6 cellular contexts compared by ENCODE assay signal in the genomic region with DNA sequence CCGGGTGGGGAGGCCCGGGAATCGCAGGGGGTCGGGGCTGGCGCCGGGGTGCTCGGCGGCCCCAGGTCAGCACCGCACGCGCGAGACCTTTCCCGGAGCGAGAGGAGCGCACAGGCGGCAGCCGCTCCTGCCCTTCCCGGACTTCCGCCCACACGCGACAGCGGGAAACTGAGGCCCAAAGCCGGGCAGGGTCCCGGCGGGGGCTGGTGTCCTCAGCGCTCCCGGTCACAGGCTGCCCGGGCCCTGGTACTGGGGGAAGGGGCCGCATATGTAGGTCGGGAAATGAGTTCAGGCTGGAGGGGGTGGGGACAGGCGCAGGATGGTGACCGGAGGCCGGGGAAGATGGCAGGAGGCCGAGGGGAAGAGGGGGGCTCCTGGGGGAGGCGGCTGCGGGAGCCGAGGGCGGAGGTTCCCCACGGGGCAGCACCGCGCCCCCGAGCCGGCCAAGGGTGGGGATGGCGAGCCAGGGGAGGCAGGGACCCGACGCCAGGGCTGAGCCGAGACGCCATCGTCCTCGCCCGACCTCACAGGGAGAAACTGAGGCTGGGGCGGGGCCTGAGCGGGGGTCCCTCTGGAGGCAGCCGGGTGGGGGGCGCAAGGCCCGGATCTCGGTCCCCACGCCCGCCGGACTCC. TPM values are rescaled to one million over a fixed set of nuclear protein-coding genes. Genes with fewer than 3 reads are reported as not detected.
DNase-seq lines count a peak whose midpoint lies in the region; FAIRE-seq and TF ChIP-seq lines count a peak whose summit lies in the region.

No MANE protein-coding gene starts in this region.

- H3K9ac ChIP-seq in mammary epithelial cell (ENCODE audit: insufficient read depth, low read length) = no peak overlapping the region

- TF ChIP-seq POLR2A in GM12892 (IDR thresholded peaks at IDR 0.05; ENCODE audit: low read depth, low read length) = no peak

- no peaks in the 10 kb centered on the region for H3K9me3 ChIP-seq in HEK293 (ENCODE audit: control insufficient read depth, insufficient read depth, low read depth, low read length)
- no peaks in the 10 kb centered on the region for H3K9me3 ChIP-seq in mammary epithelial cell (replicated peaks; ENCODE audit: insufficient read depth, low read length)
- no peaks in the 10 kb centered on the region for H3K9me3 ChIP-seq in osteoblast (ENCODE audit: low read depth, low read length)

- H3K27ac ChIP-seq in HEK293 (ENCODE audit: extremely low read depth, low read depth, low read length) (peak overlapping the region; percentile 60; the same call in 1 of the 2 replicates), mammary epithelial cell (ENCODE audit: insufficient read depth, low read depth, low read length) (no peak overlapping the region), osteoblast (ENCODE audit: low read depth, low read length) (peak overlapping the region; percentile 53)

- in situ Hi-C loops in mammary epithelial cell (cut with MboI; ENCODE audit: low sequenced_read_pairs in 2 of 2) = no loop called here

- POLR2A ChIA-PET in HEK293 (lab: Yijun Ruan, JAX) = interaction anchor here (1.5 kb wide), 1 partner anchor 16 kb away, joined by 4 read pairs; no protein-coding TSS in a partner anchor
- POLR2A ChIA-PET in activated CD4-positive, alpha-beta T cell treated with anti-CD3 and anti-CD28 coated beads, Interleukin-2, amount 10 ng/mL, durations not matched to agents 7 days and 5 days (lab: Charles Lee) = no interaction called here

- H3K27me3 Mint-ChIP-seq in activated CD4-positive, alpha-beta T cell treated with anti-CD3 and anti-CD28 coated beads, Interleukin-2, amount 10 ng/mL, durations not matched to agents 7 days and 5 days = peaks cover 23% of the 10 kb centered on the region

- no peak overlapping the region for H3K27ac Mint-ChIP-seq in activated CD4-positive, alpha-beta T cell treated with anti-CD3 and anti-CD28 coated beads, Interleukin-2, amount 10 ng/mL, durations not matched to agents 7 days and 5 days

- CTCF ChIA-PET in HEK293 (lab: Yijun Ruan, JAX) (no interaction called here), mammary epithelial cell (lab: Charles Lee; ENCODE audit: low non-redundant PET) (no interaction called here)
- CTCF ChIA-PET in activated CD4-positive, alpha-beta T cell treated with anti-CD3 and anti-CD28 coated beads, Interleukin-2, amount 10 ng/mL, durations not matched to agents 7 days and 5 days (lab: Charles Lee) = interaction anchor here (1.1 kb wide), 1 partner anchor 16 kb away, joined by 3 read pairs; no protein-coding TSS in a partner anchor

- 0% methylated on average over 1 of the region's 60 CpGs for WGBS in mammary epithelial cell (ENCODE audit: low coverage, missing lambda C conversion rate)

- H3K36me3 ChIP-seq in HEK293 (ENCODE audit: control insufficient read depth in 2 of 2, insufficient read depth in 1 of 2, low read length in 2 of 2) (peaks cover 0 to 32% of the 10 kb centered on the region in 2 experiments; a peak in 1 of 3 replicates), mammary epithelial cell (ENCODE audit: insufficient read depth, low read length) (no peaks in the 10 kb centered on the region), osteoblast (ENCODE audit: insufficient read depth, low read length) (peaks cover 14% of the 10 kb centered on the region)

- peak overlapping the region; percentile 70 for H2AFZ ChIP-seq in mammary epithelial cell (ENCODE audit: low read depth, low read length)
- peak overlapping the region; percentile 65 for H2AFZ ChIP-seq in osteoblast (ENCODE audit: low read length)

- intact Hi-C loops in mammary epithelial cell (cut with micrococcal nuclease) = no loop called here

- H3K4me1 ChIP-seq in HEK293 (ENCODE audit: control insufficient read depth, insufficient read depth, low read length) (peaks cover 3% of the 10 kb centered on the region), mammary epithelial cell (ENCODE audit: insufficient read depth, low read length) (peaks cover 21% of the 10 kb centered on the region), osteoblast (ENCODE audit: insufficient read depth, low read length) (peaks cover 17% of the 10 kb centered on the region)

- H3K4me3 ChIP-seq in HEK293 (ENCODE audit: low read depth, low read length) (peak overlapping the region; percentile 56), mammary epithelial cell (replicated peaks in 1 of 3; ENCODE audit: insufficient read depth in 1 of 3, low read depth in 2 of 3, low read length in 3 of 3) (peak overlapping the region; percentile 65 to 68 (median 66)), osteoblast (ENCODE audit: insufficient read depth, low read length) (peak overlapping the region; percentile 84)

- TF ChIP-seq CTCF in HEK293 (tag by site-specific recombination; IDR thresholded peaks at IDR 0.05) = no peak
- no peak for TF ChIP-seq CTCF in mammary epithelial cell (conservative IDR thresholded peaks at IDR 0.05 in 1 of 2, IDR thresholded peaks at IDR 0.05 in 1 of 2; ENCODE audit: extremely low read depth in 1 of 2, insufficient read depth in 1 of 2, low read depth in 1 of 2, low read length in 2 of 2)
- TF ChIP-seq CTCF in osteoblast (IDR thresholded peaks at IDR 0.05; ENCODE audit: extremely low read depth, low read depth, low read length) = no peak

- H3K4me3 Mint-ChIP-seq in activated CD4-positive, alpha-beta T cell treated with anti-CD3 and anti-CD28 coated beads, Interleukin-2, amount 10 ng/mL, durations not matched to agents 7 days and 5 days = no peak overlapping the region

- H3K4me2 ChIP-seq in mammary epithelial cell (ENCODE audit: insufficient read depth, low read depth, low read length) (peak overlapping the region; percentile 99), osteoblast (ENCODE audit: insufficient read depth, low read length) (peak overlapping the region; percentile 88)

- H4K20me1 ChIP-seq in mammary epithelial cell (ENCODE audit: insufficient read depth, low read length) (no peaks in the 10 kb centered on the region), osteoblast (ENCODE audit: insufficient read depth, low read length) (peaks cover 21% of the 10 kb centered on the region)

- H3K79me2 ChIP-seq in mammary epithelial cell (ENCODE audit: insufficient read depth, low read length) = peaks cover 7% of the 10 kb centered on the region
- H3K79me2 ChIP-seq in osteoblast (ENCODE audit: insufficient read depth, low read length) = peaks cover 25% of the 10 kb centered on the region

- peaks cover 6% of the 10 kb centered on the region for H3K36me3 Mint-ChIP-seq in activated CD4-positive, alpha-beta T cell treated with anti-CD3 and anti-CD28 coated beads, Interleukin-2, amount 10 ng/mL, durations not matched to agents 7 days and 5 days (ENCODE audit: low read depth)

- H3K4me1 Mint-ChIP-seq in activated CD4-positive, alpha-beta T cell treated with anti-CD3 and anti-CD28 coated beads, Interleukin-2, amount 10 ng/mL, durations not matched to agents 7 days and 5 days = peaks cover 25% of the 10 kb centered on the region

- DNase-seq in mammary epithelial cell (no peak), osteoblast (ENCODE audit: insufficient read length, low spot score, missing footprints) (peak; percentile 98), GM12892 (ENCODE audit: insufficient read length) (no peak), RKO (ENCODE audit: low spot score) (no peak)
- DNase-seq in activated CD4-positive, alpha-beta T cell treated with anti-CD3 and anti-CD28 coated beads, Interleukin-2, amount 10 ng/mL, durations not matched to agents 7 days and 5 days = no peak

- dilution Hi-C loops in mammary epithelial cell (cut with HindIII; ENCODE audit: low sequenced_read_pairs) = loop anchor here (10.0 kb wide), 2 partner anchors 112 to 172 kb away; partner anchors contain the start of gene ARHGAP45

- BruUV-seq in mammary epithelial cell (replicated peaks; lab: Mats Ljungman, UMichigan) = no TSS peak

- H3K9me3 Mint-ChIP-seq in activated CD4-positive, alpha-beta T cell treated with anti-CD3 and anti-CD28 coated beads, Interleukin-2, amount 10 ng/mL, durations not matched to agents 7 days and 5 days = no peaks in the 10 kb centered on the region

- FAIRE-seq in GM12892 (lab: Jason Lieb, UNC) = no peak

- no peaks in the 10 kb centered on the region for H3K27me3 ChIP-seq in mammary epithelial cell (ENCODE audit: insufficient read depth, low read length)
- no peaks in the 10 kb centered on the region for H3K27me3 ChIP-seq in osteoblast (ENCODE audit: insufficient read depth, low read length)

TF ChIP-seq in HEK293, 187 proteins besides CTCF, POLR2A, EP300 and RAD21 (continues in another document):
- TF ChIP-seq ZNF16 (tag by site-specific recombination; IDR thresholded peaks at IDR 0.05; ENCODE audit: low read depth) (no peak), ZNF174 (tag by site-specific recombination; IDR thresholded peaks at IDR 0.05) (no peak), ZNF558 (tag by site-specific recombination; IDR thresholded peaks at IDR 0.05) (no peak)

RNA-seq across cellular contexts. Expression of gene CBARP, which starts 0.7 kb away (rescaled TPM):
- total RNA-seq in mammary epithelial cell (1 to 10 TPM; 5.8 to 7.3 TPM), osteoblast (1.8 and 2.9 TPM in 2 replicates)
- 0.88 TPM for polyA plus RNA-seq in mammary epithelial cell
- 1.1 TPM for polyA minus RNA-seq in mammary epithelial cell
- not detected for polyA plus RNA-seq in GM12892 (2012; ENCODE audit: missing spikeins)
- total RNA-seq in activated CD4-positive, alpha-beta T cell treated with anti-CD3 and anti-CD28 coated beads, Interleukin-2, amount 10 ng/mL, durations not matched to agents 7 days and 5 days = not detected

RNA-seq across cellular contexts. Expression of gene ATP5F1D, which starts 4.4 kb away (rescaled TPM):
- total RNA-seq in mammary epithelial cell (100 to 1,000 TPM in 1 of 2 donors, 10 to 100 TPM in 1; 12.3 to 198 TPM), osteoblast (12.4 and 13.8 TPM in 2 replicates)
- 137 TPM for polyA plus RNA-seq in mammary epithelial cell
- 24.2 TPM for polyA minus RNA-seq in mammary epithelial cell
- polyA plus RNA-seq in GM12892 (2012; ENCODE audit: missing spikeins) = 63.3 TPM
- total RNA-seq in activated CD4-positive, alpha-beta T cell treated with anti-CD3 and anti-CD28 coated beads, Interleukin-2, amount 10 ng/mL, durations not matched to agents 7 days and 5 days = 100 to 1,000 TPM; 151 to 166 TPM

RNA-seq across cellular contexts. Expression of gene MIDN, which starts 11.2 kb away (rescaled TPM):
- 10 to 100 TPM; 17.5 to 73.8 TPM for total RNA-seq in mammary epithelial cell
- polyA plus RNA-seq in mammary epithelial cell = 19.1 TPM
- 26.2 TPM for polyA minus RNA-seq in mammary epithelial cell
- 14.4 and 19.9 TPM in 2 replicates for total RNA-seq in osteoblast
- polyA plus RNA-seq in GM12892 (2012; ENCODE audit: missing spikeins) = 8.9 TPM
- 10 to 100 TPM; 58.0 to 65.7 TPM for total RNA-seq in activated CD4-positive, alpha-beta T cell treated with anti-CD3 and anti-CD28 coated beads, Interleukin-2, amount 10 ng/mL, durations not matched to agents 7 days and 5 days

RNA-seq across cellular contexts. Expression of gene STK11, which starts 31.6 kb away (rescaled TPM):
- 10 to 100 TPM; 57.7 to 67.5 TPM for total RNA-seq in mammary epithelial cell
- polyA plus RNA-seq in mammary epithelial cell = 32.7 TPM
- 48.3 TPM for polyA minus RNA-seq in mammary epithelial cell
- 75.7 and 100 TPM in 2 replicates for total RNA-seq in osteoblast
- polyA plus RNA-seq in GM12892 (2012; ENCODE audit: missing spikeins) = 13.8 TPM
- total RNA-seq in activated CD4-positive, alpha-beta T cell treated with anti-CD3 and anti-CD28 coated beads, Interleukin-2, amount 10 ng/mL, durations not matched to agents 7 days and 5 days = 10 to 100 TPM; 71.7 to 82.0 TPM

RNA-seq across cellular contexts. Expression of gene CIRBP, which starts 32.0 kb away (rescaled TPM):
- 100 to 1,000 TPM; 196 to 221 TPM for total RNA-seq in mammary epithelial cell
- 132 TPM for polyA plus RNA-seq in mammary epithelial cell
- 125 TPM for polyA minus RNA-seq in mammary epithelial cell
- total RNA-seq in osteoblast = 300 and 380 TPM in 2 replicates
- 276 TPM for polyA plus RNA-seq in GM12892 (2012; ENCODE audit: missing spikeins)
- 100 to 1,000 TPM; 169 to 224 TPM for total RNA-seq in activated CD4-positive, alpha-beta T cell treated with anti-CD3 and anti-CD28 coated beads, Interleukin-2, amount 10 ng/mL, durations not matched to agents 7 days and 5 days
